ENCODE assay signal across 8 cellular contexts in genomic region chrX:51860679-51861078, GRCh38. TPM values are rescaled to one million over a fixed set of nuclear protein-coding genes. Genes with fewer than 3 reads are reported as not detected.
DNase-seq lines count a peak whose midpoint lies in the region; ATAC-seq and TF ChIP-seq lines count a peak whose summit lies in the region.

No MANE protein-coding gene starts in this region.

- no peaks in the 10 kb centered on the region; the same call in 1 of the 2 replicates for H3K27me3 Mint-ChIP-seq in H9 (ENCODE audit: low read depth)

- H2BK120ac ChIP-seq in H9 (ENCODE audit: low read depth, low read length, poor library complexity, severe bottlenecking), result no peak overlapping the region

- no peak overlapping the region for H3T11ph ChIP-seq in H9 (ENCODE audit: low read length)

- H3K79me2 ChIP-seq in H9 (ENCODE audit: insufficient read depth, low read length), result peaks cover 5% of the 10 kb centered on the region; the same call in 1 of the 2 replicates

- WGBS in H9 (ENCODE audit: extremely low coverage, insufficient read length, low lambda C conversion rate), result no CpG with 5 or more reads among the region's 2 CpGs

- peaks cover 34% of the 10 kb centered on the region in 3 experiments for H3K36me3 Mint-ChIP-seq in H9 (ENCODE audit: insufficient read depth in 1 of 3, low read depth in 3 of 3)

- no peak overlapping the region for H3K4me2 ChIP-seq in H9 (ENCODE audit: insufficient read depth, insufficient read length, low read length)

- no peak overlapping the region for H2BK5ac ChIP-seq in H9 (ENCODE audit: insufficient read length, low read length)

- H3K36me3 ChIP-seq in RWPE2 (ENCODE audit: low read depth) (no peaks in the 10 kb centered on the region), upper lobe of right lung (no peaks in the 10 kb centered on the region)

- H3K4me3 Mint-ChIP-seq in H9, result no peak overlapping the region

- H3K23me2 ChIP-seq in H9 (ENCODE audit: insufficient read length, low read depth, low read length, poor library complexity, severe bottlenecking), result no peaks in the 10 kb centered on the region

- H3K27ac ChIP-seq in H9 (ENCODE audit: insufficient read length, low read depth, low read length), result no peak overlapping the region
- no peak overlapping the region for H3K27ac ChIP-seq in RWPE2 (ENCODE audit: poor library complexity, severe bottlenecking)
- no peak overlapping the region for H3K27ac ChIP-seq in upper lobe of right lung

- H3K79me1 ChIP-seq in H9 (ENCODE audit: insufficient read depth, low read depth, low read length, poor library complexity, severe bottlenecking), result no peaks in the 10 kb centered on the region

- no peak overlapping the region for H3K4me3 ChIP-seq in AG10803 (ENCODE audit: low read length)
- H3K4me3 ChIP-seq in RWPE2 (ENCODE audit: severe bottlenecking), result no peak overlapping the region
- no peak overlapping the region for H3K4me3 ChIP-seq in upper lobe of right lung

- no peak overlapping the region for H4K91ac ChIP-seq in H9 (ENCODE audit: insufficient read length, low read depth, low read length)

- ATAC-seq in RWPE2 (ENCODE audit: low read depth) (0 out of 3 replicates have a peak, but pooled peaks have one; percentile 42), upper lobe of right lung (peak; percentile 46), HG03135 (IDR thresholded peaks at IDR 0.05; ENCODE audit: unreplicated experiment) (no peak), HG03196 (IDR thresholded peaks at IDR 0.05; ENCODE audit: unreplicated experiment) (no peak)

- H3K4ac ChIP-seq in H9 (ENCODE audit: low read depth, low read length), result no peak overlapping the region

- peaks cover 10 to 16% of the 10 kb centered on the region in 2 experiments for H3K4me1 Mint-ChIP-seq in H9

- H3K56ac ChIP-seq in H9 (ENCODE audit: insufficient read length, low read depth, low read length), result no peak overlapping the region

- TF ChIP-seq CTCF in AG10803 (conservative IDR thresholded peaks at IDR 0.05; ENCODE audit: low read length) (peak; percentile 55), H9 (conservative IDR thresholded peaks at IDR 0.05) (peak; percentile 69), RWPE2 (IDR thresholded peaks at IDR 0.05; ENCODE audit: poor library complexity, severe bottlenecking) (peak; percentile 27), upper lobe of right lung (IDR thresholded peaks at IDR 0.05) (peak; percentile 44)

- H3K9me3 ChIP-seq in H9 (ENCODE audit: control insufficient read depth, low read depth, low read length) (peaks cover 27% of the 10 kb centered on the region), RWPE2 (ENCODE audit: severe bottlenecking) (no peaks in the 10 kb centered on the region), upper lobe of right lung (no peaks in the 10 kb centered on the region)

- H4K5ac ChIP-seq in H9 (ENCODE audit: insufficient read length, low read depth, low read length), result no peak overlapping the region

- H3K27ac Mint-ChIP-seq in H9, result peak overlapping the region in 1 of 3 experiments; percentile 7; a peak in 3 of 7 replicates

- no peak overlapping the region for H3K18ac ChIP-seq in H9 (ENCODE audit: insufficient read length, low read depth, low read length)

- no peak overlapping the region for H2BK20ac ChIP-seq in H9 (ENCODE audit: low read depth, low read length, poor library complexity, severe bottlenecking)

- H2BK12ac ChIP-seq in H9 (ENCODE audit: insufficient read length, low read depth, low read length), result no peak overlapping the region

- DNase-seq in AG10803 (ENCODE audit: low read depth) (peak; percentile 34), H9 (peak; percentile 43), RWPE2 (ENCODE audit: low spot score) (no peak), glomerular visceral epithelial cell (ENCODE audit: extremely low spot score) (peak; percentile 9), upper lobe of right lung (no peak), cortex of kidney (lab: John Stamatoyannopoulos, UW) (no peak)

- intact Hi-C loops in upper lobe of right lung (cut with DNase I), result no loop called here

- no peak overlapping the region for H3K9ac ChIP-seq in H9 (ENCODE audit: extremely low read depth, insufficient read length, low read length)

- H3K27me3 ChIP-seq in H9 (ENCODE audit: insufficient read depth, low read length) (no peaks in the 10 kb centered on the region), RWPE2 (ENCODE audit: insufficient read depth, poor library complexity, severe bottlenecking) (no peaks in the 10 kb centered on the region), upper lobe of right lung (no peaks in the 10 kb centered on the region)

- peaks cover 66 to 73% of the 10 kb centered on the region in 2 experiments for H3K9me3 Mint-ChIP-seq in H9

- no peaks in the 10 kb centered on the region for H4K20me1 ChIP-seq in H9 (ENCODE audit: control insufficient read depth, insufficient read depth, insufficient read length)

- H2AFZ ChIP-seq in H9 (ENCODE audit: low read length), result no peak overlapping the region

- H2BK15ac ChIP-seq in H9 (ENCODE audit: low read depth, low read length), result no peak overlapping the region

- no peak overlapping the region for H3K14ac ChIP-seq in H9 (ENCODE audit: insufficient read depth, low read length)

- H3K4me1 ChIP-seq in H9 (ENCODE audit: insufficient read depth, low read length), result no peaks in the 10 kb centered on the region
- no peaks in the 10 kb centered on the region for H3K4me1 ChIP-seq in RWPE2 (ENCODE audit: insufficient read depth, poor library complexity, severe bottlenecking)
- no peaks in the 10 kb centered on the region for H3K4me1 ChIP-seq in upper lobe of right lung

- no peak overlapping the region for H4K8ac ChIP-seq in H9 (replicated peaks; ENCODE audit: insufficient read length, low read depth, low read length)

- no peak overlapping the region for H3K23ac ChIP-seq in H9 (ENCODE audit: insufficient read length, low read depth, low read length)

- H2AK5ac ChIP-seq in H9 (ENCODE audit: insufficient read length, low read length), result no peak overlapping the region

RNA-seq across cellular contexts. Expression of gene MAGED1, which starts 32.7 kb away (rescaled TPM):
- total RNA-seq in H9 (2021) (163 and 169 TPM in 2 replicates), upper lobe of right lung (66.3 TPM)

Comparison
In these comparisons a context has a peak if more than half of its experiments do, and no peak if none do; other contexts are left out.
1. DNase-seq: peak in AG10803 (single experiment), H9 (single experiment) and glomerular visceral epithelial cell (single experiment); none in RWPE2 (single experiment), upper lobe of right lung (single experiment) and cortex of kidney (single experiment).
2. ATAC-seq: peak in RWPE2 (single experiment) and upper lobe of right lung (single experiment); none in HG03135 (single experiment) and HG03196 (single experiment).
3. Peak in every context shown above with its lines, with median percentiles within 50 percentile points of each other: CTCF ChIP-seq.